ENCODE assay signal across 8 cellular contexts in genomic region chr2:120312861-120313694, GRCh38. TPM values are rescaled to one million over a fixed set of nuclear protein-coding genes. Genes with fewer than 3 reads are reported as not detected.
DNase-seq lines count a peak whose midpoint lies in the region; ATAC-seq and TF ChIP-seq lines count a peak whose summit lies in the region.

No MANE protein-coding gene starts in this region.

- H3K27me3 ChIP-seq in CD4-positive, alpha-beta memory T cell (ENCODE audit: insufficient read depth, low read length): no peaks in the 10 kb centered on the region
- no peaks in the 10 kb centered on the region; the same call in 1 of the 2 replicates for H3K27me3 ChIP-seq in MM.1S (replicated peaks; ENCODE audit: insufficient read depth, low read length)
- H3K27me3 ChIP-seq in SU-DHL-6 (ENCODE audit: low read length): no peaks in the 10 kb centered on the region
- no peaks in the 10 kb centered on the region for H3K27me3 ChIP-seq in ovary
- no peaks in the 10 kb centered on the region for H3K27me3 ChIP-seq in testis

- peak overlapping the region; percentile 66 to 91 (median 84) for H3K4me3 Mint-ChIP-seq in CD4-positive, alpha-beta memory T cell
- H3K4me3 Mint-ChIP-seq in activated naive CD8-positive, alpha-beta T cell: peak overlapping the region; percentile 87

- peaks cover 0 to 4% of the 10 kb centered on the region in 2 donors for H3K27me3 Mint-ChIP-seq in CD4-positive, alpha-beta memory T cell
- H3K27me3 Mint-ChIP-seq in activated naive CD8-positive, alpha-beta T cell: no peaks in the 10 kb centered on the region

- intact Hi-C loops in CD4-positive, alpha-beta memory T cell (cut with micrococcal nuclease): loop anchor here (1.0 to 10.0 kb wide), 9 partner anchors 60 to 671 kb away; no protein-coding TSS in a partner anchor
- intact Hi-C loops in Right ventricle myocardium inferior (cut with DNase I): loop anchor here (1.0 to 10.0 kb wide), 5 partner anchors 60 to 608 kb away; partner anchors contain the start of gene TMEM185B
- intact Hi-C loops in ovary (cut with DNase I): loop anchor here in 2 of 4 donors (5.0 to 10.0 kb wide), 2 partner anchors 58 to 136 kb away; partner anchors contain the start of gene RALB (in 1 of the 2)
- intact Hi-C loops in testis (cut with DNase I; ENCODE audit: low total_unique reads): no loop called here

- H3K9me3 Mint-ChIP-seq in CD4-positive, alpha-beta memory T cell: no peaks in the 10 kb centered on the region
- H3K9me3 Mint-ChIP-seq in activated naive CD8-positive, alpha-beta T cell (ENCODE audit: low read depth): no peaks in the 10 kb centered on the region

- no peaks in the 10 kb centered on the region for H3K9me3 ChIP-seq in CD4-positive, alpha-beta memory T cell (ENCODE audit: control insufficient read depth in 1 of 2, low read length in 2 of 2)
- H3K9me3 ChIP-seq in MM.1S (replicated peaks; ENCODE audit: insufficient read depth, low read length): no peaks in the 10 kb centered on the region
- H3K9me3 ChIP-seq in SU-DHL-6 (ENCODE audit: insufficient read depth, low read length): no peaks in the 10 kb centered on the region
- H3K9me3 ChIP-seq in ovary: no peaks in the 10 kb centered on the region
- no peaks in the 10 kb centered on the region for H3K9me3 ChIP-seq in testis

- no peak overlapping the region for H3K27ac ChIP-seq in CD4-positive, alpha-beta memory T cell (ENCODE audit: low read depth, low read length)
- no peak overlapping the region for H3K27ac ChIP-seq in MM.1S (ENCODE audit: low read length)
- no peak overlapping the region for H3K27ac ChIP-seq in SU-DHL-6 (ENCODE audit: low read depth, low read length)
- H3K27ac ChIP-seq in ovary: peak overlapping the region in 1 of 2 donors; percentile 75
- peak overlapping the region; percentile 36 to 72 for H3K27ac ChIP-seq in testis

- POLR2A ChIA-PET in CD4-positive, alpha-beta memory T cell (lab: Charles Lee; ENCODE audit: partially characterized antibody): interaction anchor here (1.0 to 2.6 kb wide), 9 partner anchors 59 to 204 kb away, joined by 3 to 9 read pairs (median 6); partner anchors contain the start of genes RALB and TMEM185B

- H3K4me3 ChIP-seq in CD4-positive, alpha-beta memory T cell (ENCODE audit: low read length in 2 of 2): peak overlapping the region; percentile 15 to 48
- H3K4me3 ChIP-seq in MM.1S (ENCODE audit: low read length) (peak overlapping the region; percentile 45), SU-DHL-6 (ENCODE audit: insufficient read depth, low read length, poor library complexity, severe bottlenecking) (no peak overlapping the region), ovary (peak overlapping the region; percentile 47), testis (peak overlapping the region; percentile 41 to 44)

- peak; percentile 65 for ATAC-seq in GM21390 (IDR thresholded peaks at IDR 0.05; ENCODE audit: unreplicated experiment)
- peak; percentile 85 for ATAC-seq in Right ventricle myocardium inferior

- H3F3A ChIP-seq in MM.1S (ENCODE audit: insufficient read depth, low read length) (peaks cover 17% of the 10 kb centered on the region), SU-DHL-6 (ENCODE audit: insufficient read depth) (peaks cover 14% of the 10 kb centered on the region; the same call in 1 of the 2 replicates)

- H2AFZ ChIP-seq in MM.1S (ENCODE audit: low read length) (peak overlapping the region; percentile 64), SU-DHL-6 (ENCODE audit: low read depth, low read length, severe bottlenecking) (no peak overlapping the region)

- peak overlapping the region; percentile 28; the same call in 1 of the 2 replicates for H3K9ac ChIP-seq in MM.1S (ENCODE audit: low read length)
- H3K9ac ChIP-seq in SU-DHL-6 (ENCODE audit: low read length): no peak overlapping the region

- H3K9me2 ChIP-seq in MM.1S (replicated peaks; ENCODE audit: insufficient read depth, low read length) (no peaks in the 10 kb centered on the region), SU-DHL-6 (replicated peaks; ENCODE audit: insufficient read depth, low read length) (no peaks in the 10 kb centered on the region)

- peak overlapping the region; percentile 67 for H3K4me2 ChIP-seq in MM.1S (ENCODE audit: low read depth, low read length)
- no peak overlapping the region for H3K4me2 ChIP-seq in SU-DHL-6 (ENCODE audit: low read depth, low read length, poor library complexity, severe bottlenecking)

- TF ChIP-seq CTCF in MM.1S (IDR thresholded peaks at IDR 0.05; ENCODE audit: low read length): peak; percentile 96
- TF ChIP-seq CTCF in SU-DHL-6 (IDR thresholded peaks at IDR 0.05; ENCODE audit: insufficient read depth, low read length, poor library complexity, severe bottlenecking): peak; percentile 70
- TF ChIP-seq CTCF in ovary (IDR thresholded peaks at IDR 0.05): peak; percentile 75 to 87 (median 86)
- TF ChIP-seq CTCF in testis (IDR thresholded peaks at IDR 0.05): peak; percentile 86 to 94 (median 88)

- WGBS in ovary, 3 donors: 0 to 2% (median 1%) methylated on average over 37 of the region's 37 CpGs
- 2 to 3% methylated on average over 35 to 37 of the region's 37 CpGs for WGBS in testis, 2 donors

- CTCF ChIA-PET in CD4-positive, alpha-beta memory T cell (lab: Charles Lee; ENCODE audit: partially characterized antibody): interaction anchor here (0.6 to 6.8 kb wide), 61 partner anchors 10 to 672 kb away, joined by 3 to 91 read pairs (median 4); partner anchors contain the start of genes RALB and TMEM185B

- peaks cover 11 to 29% (median 21%) of the 10 kb centered on the region in 4 donors for H3K4me1 Mint-ChIP-seq in CD4-positive, alpha-beta memory T cell
- peaks cover 28% of the 10 kb centered on the region for H3K4me1 Mint-ChIP-seq in activated naive CD8-positive, alpha-beta T cell (ENCODE audit: low read depth)

- no peaks in the 10 kb centered on the region for H3K79me2 ChIP-seq in MM.1S (ENCODE audit: low read length)
- no peaks in the 10 kb centered on the region for H3K79me2 ChIP-seq in SU-DHL-6 (ENCODE audit: insufficient read depth, low read length)

- no peaks in the 10 kb centered on the region for H4K20me1 ChIP-seq in MM.1S (ENCODE audit: insufficient read depth, low read length)
- no peaks in the 10 kb centered on the region for H4K20me1 ChIP-seq in SU-DHL-6 (ENCODE audit: low read depth, low read length)

- no peaks in the 10 kb centered on the region for H3K36me3 ChIP-seq in CD4-positive, alpha-beta memory T cell (ENCODE audit: insufficient read depth, low read length)
- no peaks in the 10 kb centered on the region for H3K36me3 ChIP-seq in MM.1S (replicated peaks; ENCODE audit: insufficient read depth, low read length)
- no peaks in the 10 kb centered on the region for H3K36me3 ChIP-seq in SU-DHL-6 (ENCODE audit: low read length)
- H3K36me3 ChIP-seq in ovary: no peaks in the 10 kb centered on the region
- H3K36me3 ChIP-seq in testis (ENCODE audit: low read depth, missing control alignments): no peaks in the 10 kb centered on the region

- no peaks in the 10 kb centered on the region for H3K36me3 Mint-ChIP-seq in CD4-positive, alpha-beta memory T cell
- no peaks in the 10 kb centered on the region for H3K36me3 Mint-ChIP-seq in activated naive CD8-positive, alpha-beta T cell

- TF ChIP-seq POLR2A in ovary (IDR thresholded peaks at IDR 0.05) (peak; percentile 19), testis (IDR thresholded peaks at IDR 0.05) (no peak)

- peak overlapping the region in 6 of 7 donors; percentile 32 to 78 (median 62) for H3K27ac Mint-ChIP-seq in CD4-positive, alpha-beta memory T cell
- H3K27ac Mint-ChIP-seq in activated naive CD8-positive, alpha-beta T cell: peak overlapping the region; percentile 6

- DNase-seq in CD4-positive, alpha-beta memory T cell: peak; percentile 56 to 65 (median 61)
- DNase-seq in MM.1S (peak; percentile 87), Right ventricle myocardium inferior (ENCODE audit: missing footprints) (peak; percentile 86), ovary (peak; percentile 80 to 88 (median 87)), testis (peak; percentile 92)

- H3K4me1 ChIP-seq in CD4-positive, alpha-beta memory T cell (ENCODE audit: insufficient read depth, low read length): peaks cover 19% of the 10 kb centered on the region
- H3K4me1 ChIP-seq in MM.1S (ENCODE audit: low read length) (peaks cover 18% of the 10 kb centered on the region), ovary (ENCODE audit: insufficient read depth) (peaks cover 3% of the 10 kb centered on the region), testis (peaks cover 9% of the 10 kb centered on the region)

- no peak for TF ChIP-seq EP300 in ovary (IDR thresholded peaks at IDR 0.05)

RNA-seq across cellular contexts. Expression of gene INHBB, which starts 32.9 kb away (rescaled TPM):
- not detected for total RNA-seq in CD4-positive, alpha-beta memory T cell
- not detected for polyA plus RNA-seq in CD4-positive, alpha-beta memory T cell
- total RNA-seq in Right ventricle myocardium inferior (7.1 TPM), ovary (1 to 10 TPM; 1.1 to 4.8 (median 3.5) TPM), testis (100 to 1,000 TPM in 1 of 2 donors, 10 to 100 TPM in 1; 55.4 to 123 TPM)
- polyA plus RNA-seq in ovary (1 to 10 TPM; 4.8 to 6.9 TPM), testis (ENCODE audit: insufficient read depth, low read depth, low replicate concordance) (46.1 TPM)

Comparison
In these comparisons a context has a peak if more than half of its experiments do, and no peak if none do; other contexts are left out.
1. H3K27ac ChIP-seq: peak in testis (2 of 2); none in CD4-positive, alpha-beta memory T cell (single experiment), MM.1S (single experiment) and SU-DHL-6 (single experiment).
2. Peak in every context shown above with its lines, with median percentiles within 50 percentile points of each other: DNase-seq and CTCF ChIP-seq.